ENCODE assay signal across 11 cellular contexts in genomic region chr17:7218166-7218565, GRCh38.
DNase-seq lines count a peak whose midpoint lies in the region; TF ChIP-seq lines count a peak whose summit lies in the region.
"Had no signal": no experiment of that assay in that cellular context is flagged by ENCODE, and none has a peak within 500 bp of the region (broad histone marks: within the 10 kb centered on the region; RNA-seq: fewer than 3 reads in every experiment).

No MANE protein-coding gene starts in this region.

- H3K36me3 ChIP-seq in SK-N-MC (ENCODE audit: insufficient read depth, low read length), result peaks cover 21% of the 10 kb centered on the region; the same call in 1 of the 2 replicates
- H3K36me3 ChIP-seq in rectal smooth muscle tissue (ENCODE audit: control insufficient read depth, insufficient read depth, low read length), result peaks cover 13% of the 10 kb centered on the region

- DNase-seq in ELR (ENCODE audit: low read depth), result peak; percentile 20
- no peak for DNase-seq in SK-N-MC (ENCODE audit: low read depth, low spot score)
- DNase-seq in fibroblast of pulmonary artery (ENCODE audit: low read depth), result no peak
- DNase-seq in DMS 273 (lab: John Stamatoyannopoulos, UW; ENCODE audit: unreplicated experiment), result no peak
- no peak for DNase-seq in SHP77 treated with DMSO at 0.1 percent for 48 hours (lab: John Stamatoyannopoulos, UW)
- no peak for DNase-seq in NOMO-1 treated with dmso at 0.1 percent for 144 hours (lab: John Stamatoyannopoulos, UW; ENCODE audit: unreplicated experiment)
- DNase-seq in RKO (ENCODE audit: low spot score), result no peak
- DNase-seq: activated B cell treated with CpG ODN at 0.5 μM for 24 hours had no signal

- no peaks in the 10 kb centered on the region for H3K9me3 ChIP-seq in SK-N-MC (ENCODE audit: low read depth, low read length)
- H3K9me3 ChIP-seq: thyroid gland had no signal

- H3K27me3 ChIP-seq in rectal smooth muscle tissue (ENCODE audit: control insufficient read depth, insufficient read depth, low read length), result peaks cover 3% of the 10 kb centered on the region
- H3K27me3 ChIP-seq: thyroid gland had no signal

- H3K27ac ChIP-seq in SK-N-MC (peak overlapping the region; percentile 98), rectal smooth muscle tissue (ENCODE audit: low read depth, low read length) (peak overlapping the region; percentile 77)

- H3K4me3 ChIP-seq in SK-N-MC (peak overlapping the region; percentile 72), fibroblast of pulmonary artery (replicated peaks; ENCODE audit: low read depth, low read length) (peak overlapping the region; percentile 80), rectal smooth muscle tissue (ENCODE audit: low read length) (peak overlapping the region; percentile 56)
- H3K4me3 ChIP-seq: GM12878 had no signal

- H3K9ac ChIP-seq in SK-N-MC (ENCODE audit: insufficient read length) (peak overlapping the region; percentile 39), rectal smooth muscle tissue (ENCODE audit: low read length) (no peak overlapping the region)

- peaks cover 30% of the 10 kb centered on the region for H3K4me1 ChIP-seq in rectal smooth muscle tissue (ENCODE audit: control insufficient read depth, insufficient read depth, low read length)

- TF ChIP-seq CTCF in fibroblast of pulmonary artery (IDR thresholded peaks at IDR 0.05; ENCODE audit: low read length, missing control alignments), result no peak
